34 cellular contexts compared by ENCODE assay signal in genomic region chr10:100660945-100661344, GRCh38.
"Had no signal": no experiment of that assay in that cellular context is flagged by ENCODE, and none has a peak within 500 bp of the region (broad histone marks: within the 10 kb centered on the region; RNA-seq: fewer than 3 reads in every experiment).

No MANE protein-coding gene starts in this region.

- H3K27ac Mint-ChIP-seq: activated CD4-positive, alpha-beta memory T cell treated with anti-CD3 and anti-CD28 coated beads for 36 hours; activated CD4-positive, alpha-beta T cell treated with anti-CD3 and anti-CD28 coated beads for 36 hours; activated CD4-positive, alpha-beta T cell treated with anti-CD3 and anti-CD28 coated beads, Interleukin-2, amount 10 ng/mL, durations not matched to agents 24 days and 14 days; activated CD8-positive, alpha-beta memory T cell treated with anti-CD3 and anti-CD28 coated beads, Interleukin-2, amount 10 ng/mL, durations not matched to agents 7 days and 5 days; activated CD8-positive, alpha-beta T cell treated with anti-CD3 and anti-CD28 coated beads, Interleukin-2, amount 10 ng/mL, durations not matched to agents 7 days and 5 days; activated naive CD4-positive, alpha-beta T cell treated with anti-CD3 and anti-CD28 coated beads for 36 hours; activated naive CD4-positive, alpha-beta T cell treated with anti-CD3 and anti-CD28 coated beads, Interleukin-2, amount 50 U/mL, for 24 hours; activated naive CD8-positive, alpha-beta T cell treated with anti-CD3 and anti-CD28 coated beads for 36 hours; activated naive CD8-positive, alpha-beta T cell treated with anti-CD3 and anti-CD28 coated beads, Interleukin-2, amount 50 U/mL, for 24 hours; activated T-helper 1 cell treated with anti-CD3 and anti-CD28 coated beads, Interleukin-12 subunit alpha, Interleukin-12 subunit beta, Interleukin-2, Interleukin-4 antibody, amounts not matched to agents 30 ng/mL and 10 ng/mL and 1 ng/mL, durations not matched to agents 14 hours and 24 hours and 36 hours; activated T-helper 2 cell treated with anti-CD3 and anti-CD28 coated beads, Interferon-gamma antibody, Interleukin-2, Interleukin-4, amounts not matched to agents 10 μg/mL and 5 μg/mL and 100 μg/mL, durations not matched to agents 14 hours and 24 hours and 36 hours; dendritic cell treated with granulocyte-macrophage colony-stimulating factor and Interleukin-4, amounts not matched to agents 40 ng/mL and 50 ng/mL, for 4 days; endodermal cell had no signal

- H3K4me3 Mint-ChIP-seq: activated CD4-positive, alpha-beta memory T cell treated with anti-CD3 and anti-CD28 coated beads for 36 hours; activated CD4-positive, alpha-beta T cell treated with anti-CD3 and anti-CD28 coated beads for 36 hours; activated CD4-positive, alpha-beta T cell treated with anti-CD3 and anti-CD28 coated beads, Interleukin-2, amount 10 ng/mL, durations not matched to agents 24 days and 14 days; activated CD8-positive, alpha-beta memory T cell treated with anti-CD3 and anti-CD28 coated beads, Interleukin-2, amount 10 ng/mL, durations not matched to agents 7 days and 5 days; activated CD8-positive, alpha-beta T cell treated with anti-CD3 and anti-CD28 coated beads, Interleukin-2, amount 10 ng/mL, durations not matched to agents 7 days and 5 days; activated naive CD4-positive, alpha-beta T cell treated with anti-CD3 and anti-CD28 coated beads for 36 hours; activated naive CD4-positive, alpha-beta T cell treated with anti-CD3 and anti-CD28 coated beads, Interleukin-2, amount 50 U/mL, for 24 hours; activated naive CD8-positive, alpha-beta T cell treated with anti-CD3 and anti-CD28 coated beads for 36 hours; activated naive CD8-positive, alpha-beta T cell treated with anti-CD3 and anti-CD28 coated beads, Interleukin-2, amount 50 U/mL, for 24 hours; activated T-helper 1 cell treated with anti-CD3 and anti-CD28 coated beads, Interleukin-12 subunit alpha, Interleukin-12 subunit beta, Interleukin-2, Interleukin-4 antibody, amounts not matched to agents 30 ng/mL and 10 ng/mL and 1 ng/mL, durations not matched to agents 14 hours and 24 hours and 36 hours; dendritic cell treated with granulocyte-macrophage colony-stimulating factor and Interleukin-4, amounts not matched to agents 40 ng/mL and 50 ng/mL, for 4 days; endodermal cell had no signal

- H3K9me3 Mint-ChIP-seq: activated CD4-positive, alpha-beta memory T cell treated with anti-CD3 and anti-CD28 coated beads for 36 hours; activated CD4-positive, alpha-beta T cell treated with anti-CD3 and anti-CD28 coated beads, Interleukin-2, amount 10 ng/mL, durations not matched to agents 24 days and 14 days; activated naive CD4-positive, alpha-beta T cell treated with anti-CD3 and anti-CD28 coated beads for 36 hours; activated naive CD4-positive, alpha-beta T cell treated with anti-CD3 and anti-CD28 coated beads, Interleukin-2, amount 50 U/mL, for 24 hours; activated naive CD8-positive, alpha-beta T cell treated with anti-CD3 and anti-CD28 coated beads for 36 hours; activated naive CD8-positive, alpha-beta T cell treated with anti-CD3 and anti-CD28 coated beads, Interleukin-2, amount 50 U/mL, for 24 hours; activated T-helper 1 cell treated with anti-CD3 and anti-CD28 coated beads, Interleukin-12 subunit alpha, Interleukin-12 subunit beta, Interleukin-2, Interleukin-4 antibody, amounts not matched to agents 30 ng/mL and 10 ng/mL and 1 ng/mL, durations not matched to agents 14 hours and 24 hours and 36 hours; activated T-helper 2 cell treated with anti-CD3 and anti-CD28 coated beads, Interferon-gamma antibody, Interleukin-2, Interleukin-4, amounts not matched to agents 10 μg/mL and 5 μg/mL and 100 μg/mL, durations not matched to agents 14 hours and 24 hours and 36 hours; dendritic cell treated with granulocyte-macrophage colony-stimulating factor and Interleukin-4, amounts not matched to agents 40 ng/mL and 50 ng/mL, for 4 days; endodermal cell had no signal

- H3K9me3 ChIP-seq: adrenal gland, body of pancreas, gastroesophageal sphincter had no signal

- H3K27ac ChIP-seq: adrenal gland, body of pancreas, cardiac muscle cell, coronary artery, dorsolateral prefrontal cortex, esophagus squamous epithelium, gastroesophageal sphincter had no signal

- DNase-seq: activated CD4-positive, alpha-beta memory T cell treated with anti-CD3 and anti-CD28 coated beads for 36 hours; activated CD4-positive, alpha-beta T cell treated with anti-CD3 and anti-CD28 coated beads for 36 hours; activated CD4-positive, alpha-beta T cell treated with anti-CD3 and anti-CD28 coated beads, Interleukin-2, amount 10 ng/mL, durations not matched to agents 24 days and 14 days; activated CD4-positive, CD25-positive, alpha-beta regulatory T cell; activated CD4-positive, CD25-positive, alpha-beta regulatory T cell treated with anti-CD3 and anti-CD28 coated beads, Interleukin-2, amount 50 U/mL, for 72 hours; activated CD8-positive, alpha-beta memory T cell treated with anti-CD3 and anti-CD28 coated beads, Interleukin-2, amount 10 ng/mL, durations not matched to agents 7 days and 5 days; activated CD8-positive, alpha-beta memory T cell treated with anti-CD3 and anti-CD28 coated beads, Interleukin-2, amount 50 U/mL, for 4 hours; activated CD8-positive, alpha-beta T cell treated with anti-CD3 and anti-CD28 coated beads, Interleukin-2, amount 10 ng/mL, durations not matched to agents 7 days and 5 days; activated effector memory CD4-positive, alpha-beta T cell treated with anti-CD3 and anti-CD28 coated beads, Interleukin-2, amount 50 U/mL, for 16 hours; activated naive CD4-positive, alpha-beta T cell treated with anti-CD3 and anti-CD28 coated beads for 36 hours; activated naive CD8-positive, alpha-beta T cell treated with anti-CD3 and anti-CD28 coated beads for 36 hours; activated naive CD8-positive, alpha-beta T cell treated with anti-CD3 and anti-CD28 coated beads, Interleukin-2, amount 50 U/mL, for 24 hours; activated T-cell treated with anti-CD3 and anti-CD28 coated beads, Interleukin-2, amount 50 U/mL, for 1 hour; activated T-cell treated with anti-CD3 and anti-CD28 coated beads, Interleukin-2, amount 50 U/mL, for 48 hours; adrenal gland; amygdala; aorta; body of pancreas; central memory CD4-positive, alpha-beta T cell; cerebellar nuclear complex; dorsolateral prefrontal cortex; effector memory CD4-positive, alpha-beta T cell; endodermal cell; erythroblast; esophagus squamous epithelium; foreskin melanocyte; T-helper 2 cell had no signal

- H3K4me3 ChIP-seq: adrenal gland, body of pancreas, cardiac muscle cell, coronary artery, dorsolateral prefrontal cortex, esophagus squamous epithelium, gastroesophageal sphincter had no signal

- ATAC-seq: activated CD4-positive, alpha-beta T cell treated with anti-CD3 and anti-CD28 coated beads for 36 hours; activated CD8-positive, alpha-beta memory T cell treated with anti-CD3 and anti-CD28 coated beads, Interleukin-2, amount 10 ng/mL, durations not matched to agents 7 days and 5 days; activated CD8-positive, alpha-beta T cell treated with anti-CD3 and anti-CD28 coated beads, Interleukin-2, amount 10 ng/mL, durations not matched to agents 7 days and 5 days; activated naive CD8-positive, alpha-beta T cell treated with anti-CD3 and anti-CD28 coated beads, Interleukin-2, amount 50 U/mL, for 24 hours; body of pancreas; gastroesophageal sphincter had no signal

- H3K36me3 ChIP-seq: adrenal gland, cardiac muscle cell, esophagus squamous epithelium, gastroesophageal sphincter had no signal

- H3K36me3 Mint-ChIP-seq: activated CD4-positive, alpha-beta memory T cell treated with anti-CD3 and anti-CD28 coated beads for 36 hours; activated naive CD4-positive, alpha-beta T cell treated with anti-CD3 and anti-CD28 coated beads, Interleukin-2, amount 50 U/mL, for 24 hours; activated naive CD8-positive, alpha-beta T cell treated with anti-CD3 and anti-CD28 coated beads for 36 hours had no signal
